ENCODE assay signal across 1 cellular context in the genomic region with DNA sequence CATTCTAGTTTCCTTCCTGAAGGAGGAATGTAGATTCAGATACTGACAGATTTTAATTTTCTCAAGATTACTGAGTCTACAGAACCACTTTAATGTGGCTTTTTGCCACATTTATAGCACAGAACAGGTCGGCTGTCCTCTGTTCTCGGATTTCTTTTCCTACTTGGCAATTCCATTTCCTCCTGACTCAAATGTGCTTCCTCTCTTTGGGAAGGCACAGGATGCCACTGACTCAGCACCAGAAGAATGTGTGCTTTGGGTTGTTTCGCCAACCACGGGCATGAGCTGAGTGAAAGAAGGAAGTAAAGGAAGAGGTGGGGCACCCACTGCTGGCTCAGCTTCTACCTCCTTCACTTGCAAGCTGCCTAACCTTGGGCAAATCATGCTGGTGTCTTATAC.
A peak's percentile ranks its signal among the peaks of the same experiment; 100 is the strongest.
TF ChIP-seq lines count a peak whose summit lies in the region.

No MANE protein-coding gene starts in this region.

TF ChIP-seq in endothelial cell of umbilical vein, 7 proteins besides CTCF, POLR2A, EP300 and RAD21 (continued from another document):
- TF ChIP-seq, protein P1, sequence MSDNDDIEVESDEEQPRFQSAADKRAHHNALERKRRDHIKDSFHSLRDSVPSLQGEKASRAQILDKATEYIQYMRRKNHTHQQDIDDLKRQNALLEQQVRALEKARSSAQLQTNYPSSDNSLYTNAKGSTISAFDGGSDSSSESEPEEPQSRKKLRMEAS (IDR thresholded peaks at IDR 0.05; ENCODE audit: insufficient read depth, insufficient read length): no peak
- TF ChIP-seq POLR2AphosphoS5 (IDR thresholded peaks at IDR 0.05; ENCODE audit: insufficient read depth, low read depth, low read length): peak; percentile 83
- peak; percentile 96 for TF ChIP-seq JUN (IDR thresholded peaks at IDR 0.05; ENCODE audit: borderline replicate concordance, insufficient read depth, insufficient read length, low read depth)
- TF ChIP-seq EZH2 (IDR thresholded peaks at IDR 0.05; ENCODE audit: borderline replicate concordance, low read depth, low read length, severe bottlenecking): no peak
- no peak for TF ChIP-seq MYC (IDR thresholded peaks at IDR 0.05; ENCODE audit: low read depth, low read length)
- TF ChIP-seq GATA2 (IDR thresholded peaks at IDR 0.05; ENCODE audit: insufficient read depth, insufficient read length, low read depth, low read length): peak; percentile 57
